ENCODE assay signal across 14 cellular contexts in the genomic region with DNA sequence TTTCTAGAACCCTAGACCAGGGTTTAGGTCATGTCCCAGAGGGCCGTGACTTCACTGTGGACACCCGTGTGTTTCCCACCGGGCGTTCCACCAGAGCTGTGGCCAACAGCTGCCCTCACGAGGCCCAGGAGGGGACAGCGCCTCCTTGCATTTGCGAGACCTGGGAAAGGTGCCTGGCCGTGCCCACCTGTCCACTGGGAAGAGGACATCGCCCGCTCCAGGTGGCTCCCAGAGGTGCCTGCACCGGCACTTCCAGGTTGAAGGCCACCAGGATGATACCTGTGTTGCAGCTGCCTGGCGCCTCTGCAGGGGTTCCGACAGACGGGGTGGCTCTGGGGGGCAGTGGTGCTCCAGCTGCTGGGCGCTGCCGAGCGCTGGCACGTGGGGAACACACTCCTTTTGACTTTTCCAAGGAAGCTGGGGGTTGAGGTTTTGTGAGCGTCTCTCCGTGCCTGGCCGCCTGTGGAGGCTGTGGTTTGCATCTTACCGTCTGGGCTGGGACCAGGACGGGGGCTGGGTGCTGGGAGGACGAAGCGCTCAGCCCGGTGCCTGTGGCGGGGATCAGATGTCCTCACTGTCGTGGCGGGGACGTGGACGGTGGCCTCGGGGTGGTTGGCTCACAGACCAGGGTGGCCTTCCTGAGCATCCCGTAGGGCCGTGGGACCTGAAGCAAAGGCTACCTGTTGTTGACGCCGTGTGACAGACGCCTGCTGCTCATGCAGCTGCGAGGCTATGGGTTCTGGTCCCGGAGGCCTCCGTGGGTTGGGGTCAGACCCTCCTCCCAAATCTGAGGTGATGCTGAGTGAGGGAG.
"Had no signal": no experiment of that assay in that cellular context is flagged by ENCODE, and none has a peak within 500 bp of the region (broad histone marks: within the 10 kb centered on the region; RNA-seq: fewer than 3 reads in every experiment).

No MANE protein-coding gene starts in this region.

- H3K27me3 Mint-ChIP-seq: activated naive CD4-positive, alpha-beta T cell treated with anti-CD3 and anti-CD28 coated beads, Interleukin-2, amount 50 U/mL, for 24 hours; natural killer cell treated with Interleukin-12 subunit alpha and Interleukin-12 subunit beta and Interleukin-15 and Interleukin-18, amount 100 ng/mL, for 72 hours; stimulated activated naive CD8-positive, alpha-beta T cell treated with anti-CD3 and anti-CD28 coated beads, Interleukin-15, amount 100 ng/mL, for 72 hours had no signal

- H3K36me3 ChIP-seq: gastroesophageal sphincter, thoracic aorta, vagina had no signal

- H3K4me3 ChIP-seq: gastroesophageal sphincter, thoracic aorta, vagina had no signal

- H3K27me3 ChIP-seq: vagina had no signal

- H3K4me3 Mint-ChIP-seq: activated naive CD4-positive, alpha-beta T cell treated with anti-CD3 and anti-CD28 coated beads, Interleukin-2, amount 50 U/mL, for 24 hours; memory B cell; natural killer cell treated with Interleukin-12 subunit alpha and Interleukin-12 subunit beta and Interleukin-15 and Interleukin-18, amount 100 ng/mL, for 72 hours; stimulated activated naive CD8-positive, alpha-beta T cell treated with anti-CD3 and anti-CD28 coated beads, Interleukin-15, amount 100 ng/mL, for 72 hours; T-helper 1 cell treated with Interleukin-12 subunit alpha and Interleukin-12 subunit beta and Interleukin-4 antibody, amounts not matched to agents 30 μg/mL and 1 μg/mL, for 36 hours had no signal

- H3K36me3 Mint-ChIP-seq: activated naive CD4-positive, alpha-beta T cell treated with anti-CD3 and anti-CD28 coated beads, Interleukin-2, amount 50 U/mL, for 24 hours; memory B cell; natural killer cell treated with Interleukin-12 subunit alpha and Interleukin-12 subunit beta and Interleukin-15 and Interleukin-18, amount 100 ng/mL, for 72 hours had no signal

- H3K27ac ChIP-seq: epithelial cell of prostate, gastroesophageal sphincter, thoracic aorta, vagina had no signal

- H3K9me3 Mint-ChIP-seq: activated naive CD4-positive, alpha-beta T cell treated with anti-CD3 and anti-CD28 coated beads, Interleukin-2, amount 50 U/mL, for 24 hours; memory B cell; natural killer cell treated with Interleukin-12 subunit alpha and Interleukin-12 subunit beta and Interleukin-15 and Interleukin-18, amount 100 ng/mL, for 72 hours; stimulated activated naive CD8-positive, alpha-beta T cell treated with anti-CD3 and anti-CD28 coated beads, Interleukin-15, amount 100 ng/mL, for 72 hours; T-helper 1 cell treated with Interleukin-12 subunit alpha and Interleukin-12 subunit beta and Interleukin-4 antibody, amounts not matched to agents 30 μg/mL and 1 μg/mL, for 36 hours had no signal

- DNase-seq: activated CD4-positive, CD25-positive, alpha-beta regulatory T cell; central memory CD4-positive, alpha-beta T cell; effector memory CD4-positive, alpha-beta T cell; hippocampal formation; stimulated activated CD4-positive, alpha-beta T cell treated with anti-CD3 and anti-CD28 coated beads, Interleukin-4, amount 100 ng/mL, for 4 hours; stimulated activated naive CD8-positive, alpha-beta T cell treated with anti-CD3 and anti-CD28 coated beads, Interleukin-15, amount 100 ng/mL, for 72 hours had no signal

- H3K4me1 ChIP-seq: gastroesophageal sphincter, vagina had no signal

- H3K4me1 Mint-ChIP-seq: activated naive CD4-positive, alpha-beta T cell treated with anti-CD3 and anti-CD28 coated beads, Interleukin-2, amount 50 U/mL, for 24 hours; memory B cell; stimulated activated naive CD8-positive, alpha-beta T cell treated with anti-CD3 and anti-CD28 coated beads, Interleukin-15, amount 100 ng/mL, for 72 hours had no signal

- H3K9me3 ChIP-seq: gastroesophageal sphincter, thoracic aorta, vagina had no signal

- ATAC-seq: natural killer cell treated with Interleukin-12 subunit alpha and Interleukin-12 subunit beta and Interleukin-15 and Interleukin-18, amount 100 ng/mL, for 72 hours had no signal
